In the genomic region with DNA sequence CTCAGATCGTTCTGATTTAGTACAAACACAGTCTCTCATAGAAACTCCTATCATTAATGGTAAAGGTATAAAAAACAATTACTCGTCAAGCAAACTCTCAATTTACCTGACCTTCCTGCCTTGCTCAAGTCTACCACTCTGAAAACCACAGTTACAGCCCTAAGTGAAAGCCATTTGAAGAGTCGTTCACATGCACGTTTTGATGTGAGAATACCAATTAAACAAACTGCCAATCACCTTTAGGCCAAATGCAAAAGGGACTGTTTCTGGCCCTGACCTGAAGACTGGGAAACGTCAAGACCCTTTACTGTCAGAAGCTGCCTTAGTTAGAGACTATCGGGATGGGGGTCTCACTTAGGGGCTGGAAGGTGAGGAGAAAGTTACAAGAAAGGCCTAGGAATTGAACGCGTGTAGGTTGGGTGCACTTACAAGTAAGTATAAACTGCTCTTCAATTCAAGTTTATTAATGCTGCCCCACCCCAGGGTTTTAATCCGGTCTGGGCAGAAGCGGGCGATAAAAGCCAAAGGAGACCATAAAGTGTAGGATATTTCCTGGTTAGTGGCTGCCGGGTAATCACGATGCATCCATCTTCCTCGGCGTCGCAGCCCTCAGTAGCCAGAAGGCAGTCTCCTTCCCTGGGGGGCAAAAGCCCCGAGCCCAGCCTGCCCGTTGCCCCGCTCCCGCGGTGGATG, we compare ENCODE assay signal across 8 cellular contexts. TPM values are rescaled to one million over a fixed set of nuclear protein-coding genes. Genes with fewer than 3 reads are reported as not detected.
DNase-seq lines count a peak whose midpoint lies in the region; ATAC-seq and TF ChIP-seq lines count a peak whose summit lies in the region.

No MANE protein-coding gene starts in this region.

- H3K27me3 ChIP-seq in brain microvascular endothelial cell (replicated peaks) (no peaks in the 10 kb centered on the region), left lung (no peaks in the 10 kb centered on the region), thoracic aorta (replicated peaks; ENCODE audit: insufficient read depth) (no peaks in the 10 kb centered on the region)

- H3K9me3 ChIP-seq in left lung (no peaks in the 10 kb centered on the region), thoracic aorta (no peaks in the 10 kb centered on the region)

- in situ Hi-C loops in brain microvascular endothelial cell (cut with HindIII; ENCODE audit: low pct_ligation_motif_present, low sequenced_read_pairs): no loop called here

- no peak for TF ChIP-seq CTCF in NB4 (IDR thresholded peaks at IDR 0.05; ENCODE audit: low read depth, low read length)
- TF ChIP-seq CTCF in brain microvascular endothelial cell (IDR thresholded peaks at IDR 0.05; ENCODE audit: low read depth, low read length, missing control alignments): no peak
- TF ChIP-seq CTCF in left lung (IDR thresholded peaks at IDR 0.05): no peak
- TF ChIP-seq CTCF in thoracic aorta (IDR thresholded peaks at IDR 0.05): no peak

- H3K4me1 ChIP-seq in left lung (peaks cover 32 to 67% of the 10 kb centered on the region in 2 donors), thoracic aorta (ENCODE audit: control insufficient read depth in 1 of 2, low read depth in 2 of 2) (peaks cover 35 to 61% of the 10 kb centered on the region in 2 donors)

- H3K27ac ChIP-seq in brain microvascular endothelial cell (peak overlapping the region; percentile 87), left lung (peak overlapping the region; percentile 97 to 99), thoracic aorta (peak overlapping the region; percentile 98 to 99)

- no peak for TF ChIP-seq POLR2A in NB4 (IDR thresholded peaks at IDR 0.05; ENCODE audit: extremely low read depth, insufficient read length)

- H3K4me3 ChIP-seq in NB4 (ENCODE audit: low read depth, low read length) (peak overlapping the region; percentile 94), brain microvascular endothelial cell (ENCODE audit: low read depth, low read length) (peak overlapping the region; percentile 90), left lung (peak overlapping the region; percentile 77 to 83), thoracic aorta (peak overlapping the region; percentile 97)

- DNase-seq in A172 (ENCODE audit: low spot score) (peak; percentile 14), GM19238 (ENCODE audit: insufficient read length, low spot score) (peak; percentile 11), NB4 (ENCODE audit: low read depth) (peak; percentile 34), brain microvascular endothelial cell (no peak), left lung (no peak), thoracic aorta (ENCODE audit: low spot score) (no peak), NCI-H526 treated with DMSO at 0.1 percent for 48 hours (lab: John Stamatoyannopoulos, UW) (no peak)
- DNase-seq in stimulated activated CD4-positive, alpha-beta T cell treated with anti-CD3 and anti-CD28 coated beads, Interleukin-2, amount 100 ng/mL, for 24 hours: no peak

- ATAC-seq in left lung: peak; percentile 20
- no peak for ATAC-seq in thoracic aorta (ENCODE audit: insufficient number of reproducible peaks, low FRiP score, low read depth)

- no peaks in the 10 kb centered on the region for H3K36me3 ChIP-seq in brain microvascular endothelial cell (replicated peaks)
- no peaks in the 10 kb centered on the region for H3K36me3 ChIP-seq in left lung
- H3K36me3 ChIP-seq in thoracic aorta: no peaks in the 10 kb centered on the region

- intact Hi-C loops in left lung (cut with DNase I): no loop called here

RNA-seq across cellular contexts. Expression of a gene that starts 0.9 kb away (rescaled TPM):
- total RNA-seq in A172 (2014; rRNA removed; shearing (Covaris generic)): 144 and 146 TPM in 2 replicates
- total RNA-seq in left lung (100 to 1,000 TPM; 134 to 145 TPM), thoracic aorta (100 to 1,000 TPM in 1 of 2 donors, 10 to 100 TPM in 1; 68.9 to 125 TPM)

Comparison
In these comparisons a context has a peak if more than half of its experiments do, and no peak if none do; other contexts are left out.
1. DNase-seq: peak in A172 (single experiment), GM19238 (single experiment) and NB4 (single experiment); none in brain microvascular endothelial cell (single experiment), left lung (0 of 2), thoracic aorta (single experiment), NCI-H526 treated with DMSO at 0.1 percent for 48 hours (single experiment) and stimulated activated CD4-positive, alpha-beta T cell treated with anti-CD3 and anti-CD28 coated beads, Interleukin-2, amount 100 ng/mL, for 24 hours (0 of 2).
2. Peak in every context shown above with its lines, with median percentiles within 50 percentile points of each other: H3K4me3 ChIP-seq and H3K27ac ChIP-seq.